ENCODE assay signal across 24 cellular contexts in genomic region chr15:64800476-64800875, GRCh38. TPM values are rescaled to one million over a fixed set of nuclear protein-coding genes. Genes with fewer than 3 reads are reported as not detected.
"Had no signal": no experiment of that assay in that cellular context is flagged by ENCODE, and none has a peak within 500 bp of the region (broad histone marks: within the 10 kb centered on the region; RNA-seq: fewer than 3 reads in every experiment).

No MANE protein-coding gene starts in this region.

- DNase-seq: activated CD4-positive, alpha-beta memory T cell treated with anti-CD3 and anti-CD28 coated beads, Interleukin-2, amount 10 ng/mL, durations not matched to agents 7 days and 5 days; activated CD4-positive, alpha-beta T cell treated with anti-CD3 and anti-CD28 coated beads for 48 hours; activated CD4-positive, CD25-positive, alpha-beta regulatory T cell; activated naive CD4-positive, alpha-beta T cell treated with Interleukin-2 at 50 U/mL for 16 hours; activated naive CD8-positive, alpha-beta T cell treated with anti-CD3 and anti-CD28 coated beads, Interleukin-2, amount 10 ng/mL, durations not matched to agents 7 days and 5 days; activated T-cell treated with anti-CD3 and anti-CD28 coated beads, Interleukin-2, amount 50 U/mL, for 24 hours; body of pancreas; hippocampal formation; left colon; lower lobe of right lung; occipital lobe; SK-N-SH; small intestine; stimulated activated CD4-positive, alpha-beta T cell treated with anti-CD3 and anti-CD28 coated beads, Interleukin-15, amount 100 ng/mL, for 24 hours; stimulated activated CD4-positive, alpha-beta T cell treated with anti-CD3 and anti-CD28 coated beads, Interleukin-2, amount 100 ng/mL, for 48 hours; transverse colon had no signal

- H3K9me3 ChIP-seq: body of pancreas, lower lobe of right lung, SK-N-SH, suprapubic skin, transverse colon had no signal

- H3K4me3 ChIP-seq: body of pancreas, coronary artery, lower lobe of right lung, suprapubic skin, transverse colon had no signal

- H3K9ac ChIP-seq: SK-N-SH had no signal

- H3K27me3 Mint-ChIP-seq: activated T-cell treated with anti-CD3 and anti-CD28 coated beads, Interleukin-2, amount 50 U/mL, for 24 hours; central memory CD8-positive, alpha-beta T cell; stimulated activated naive CD8-positive, alpha-beta T cell treated with anti-CD3 and anti-CD28 coated beads, Interleukin-15, Interleukin-2, amounts not matched to agents 100 ng/mL and 50 ng/mL, for 24 hours had no signal

- H3K4me3 Mint-ChIP-seq: activated CD4-positive, alpha-beta memory T cell treated with anti-CD3 and anti-CD28 coated beads, Interleukin-2, amount 10 ng/mL, durations not matched to agents 7 days and 5 days; activated naive CD8-positive, alpha-beta T cell treated with anti-CD3 and anti-CD28 coated beads, Interleukin-2, amount 10 ng/mL, durations not matched to agents 7 days and 5 days; activated T-cell treated with anti-CD3 and anti-CD28 coated beads, Interleukin-2, amount 50 U/mL, for 24 hours; central memory CD8-positive, alpha-beta T cell; nephron; stimulated activated naive CD8-positive, alpha-beta T cell treated with anti-CD3 and anti-CD28 coated beads, Interleukin-15, Interleukin-2, amounts not matched to agents 100 ng/mL and 50 ng/mL, for 24 hours; T-helper 2 cell treated with Interferon-gamma antibody and Interleukin-4, amounts not matched to agents 5 μg/mL and 100 μg/mL, for 36 hours had no signal

- H3K36me3 ChIP-seq: lower lobe of right lung, suprapubic skin, transverse colon had no signal

- H3K27ac Mint-ChIP-seq: activated CD4-positive, alpha-beta memory T cell treated with anti-CD3 and anti-CD28 coated beads, Interleukin-2, amount 10 ng/mL, durations not matched to agents 7 days and 5 days; activated naive CD8-positive, alpha-beta T cell treated with anti-CD3 and anti-CD28 coated beads, Interleukin-2, amount 10 ng/mL, durations not matched to agents 7 days and 5 days; activated T-cell treated with anti-CD3 and anti-CD28 coated beads, Interleukin-2, amount 50 U/mL, for 24 hours; activated T-helper 2 cell treated with anti-CD3 and anti-CD28 coated beads, Interferon-gamma antibody, Interleukin-2, Interleukin-4, amounts not matched to agents 10 μg/mL and 5 μg/mL and 100 μg/mL, durations not matched to agents 14 hours and 24 hours and 36 hours; stimulated activated naive CD8-positive, alpha-beta T cell treated with anti-CD3 and anti-CD28 coated beads, Interleukin-15, Interleukin-2, amounts not matched to agents 100 ng/mL and 50 ng/mL, for 24 hours; T-helper 2 cell treated with Interferon-gamma antibody and Interleukin-4, amounts not matched to agents 5 μg/mL and 100 μg/mL, for 36 hours had no signal

- H3K27ac ChIP-seq: body of pancreas, coronary artery, lower lobe of right lung, suprapubic skin had no signal

- ATAC-seq: body of pancreas, esophagus mucosa, left colon, lower lobe of right lung had no signal

- H3K27me3 ChIP-seq: body of pancreas, suprapubic skin, transverse colon had no signal

- H3K36me3 Mint-ChIP-seq: activated naive CD8-positive, alpha-beta T cell treated with anti-CD3 and anti-CD28 coated beads, Interleukin-2, amount 10 ng/mL, durations not matched to agents 7 days and 5 days had no signal

- H3K4me2 ChIP-seq: SK-N-SH had no signal

- H3K9me2 ChIP-seq: SK-N-SH had no signal

- H3K9me3 Mint-ChIP-seq: activated CD4-positive, alpha-beta memory T cell treated with anti-CD3 and anti-CD28 coated beads, Interleukin-2, amount 10 ng/mL, durations not matched to agents 7 days and 5 days; activated naive CD8-positive, alpha-beta T cell treated with anti-CD3 and anti-CD28 coated beads, Interleukin-2, amount 10 ng/mL, durations not matched to agents 7 days and 5 days; activated T-cell treated with anti-CD3 and anti-CD28 coated beads, Interleukin-2, amount 50 U/mL, for 24 hours; activated T-helper 2 cell treated with anti-CD3 and anti-CD28 coated beads, Interferon-gamma antibody, Interleukin-2, Interleukin-4, amounts not matched to agents 10 μg/mL and 5 μg/mL and 100 μg/mL, durations not matched to agents 14 hours and 24 hours and 36 hours; central memory CD8-positive, alpha-beta T cell; nephron; stimulated activated naive CD8-positive, alpha-beta T cell treated with anti-CD3 and anti-CD28 coated beads, Interleukin-15, Interleukin-2, amounts not matched to agents 100 ng/mL and 50 ng/mL, for 24 hours; T-helper 2 cell treated with Interferon-gamma antibody and Interleukin-4, amounts not matched to agents 5 μg/mL and 100 μg/mL, for 36 hours had no signal

- H3K4me1 Mint-ChIP-seq: activated CD4-positive, alpha-beta memory T cell treated with anti-CD3 and anti-CD28 coated beads, Interleukin-2, amount 10 ng/mL, durations not matched to agents 7 days and 5 days; activated naive CD8-positive, alpha-beta T cell treated with anti-CD3 and anti-CD28 coated beads, Interleukin-2, amount 10 ng/mL, durations not matched to agents 7 days and 5 days; central memory CD8-positive, alpha-beta T cell; nephron had no signal

- H3K4me1 ChIP-seq: body of pancreas, lower lobe of right lung, suprapubic skin had no signal

RNA-seq across cellular contexts. Expression of gene PIF1, which starts 25.0 kb away (rescaled TPM):
- total RNA-seq: body of pancreas had no signal

RNA-seq across cellular contexts. Expression of gene RBPMS2, which starts 25.1 kb away (rescaled TPM):
- total RNA-seq: activated CD4-positive, alpha-beta memory T cell treated with anti-CD3 and anti-CD28 coated beads, Interleukin-2, amount 10 ng/mL, durations not matched to agents 7 days and 5 days; activated naive CD8-positive, alpha-beta T cell treated with anti-CD3 and anti-CD28 coated beads, Interleukin-2, amount 10 ng/mL, durations not matched to agents 7 days and 5 days; occipital lobe had no signal
